ENCODE assay signal across 8 cellular contexts in genomic region chr6:26103141-26103769, GRCh38. TPM values are rescaled to one million over a fixed set of nuclear protein-coding genes. Genes with fewer than 3 reads are reported as not detected.
DNase-seq lines count a peak whose midpoint lies in the region; TF ChIP-seq lines count a peak whose summit lies in the region.

No MANE protein-coding gene starts in this region.

- peaks cover 27% of the 10 kb centered on the region for H3K4me1 ChIP-seq in PC-9 (replicated peaks; ENCODE audit: insufficient read depth)
- H3K4me1 ChIP-seq in endodermal cell (ENCODE audit: control insufficient read depth, insufficient read depth, low read length) = no peaks in the 10 kb centered on the region
- H3K4me1 ChIP-seq in neural progenitor cell = peaks cover 13% of the 10 kb centered on the region

- H3K27me3 Mint-ChIP-seq in endodermal cell (ENCODE audit: insufficient read depth) (no peaks in the 10 kb centered on the region), neural progenitor cell (ENCODE audit: insufficient read depth, low read depth) (peaks cover 3% of the 10 kb centered on the region)

- TSS peak; percentile 83 for BruUV-seq in PC-9 (replicated peaks; lab: Mats Ljungman, UMichigan)

- H3K4me3 ChIP-seq in HFF-Myc (replicated peaks; ENCODE audit: low read depth, low read length) (peak overlapping the region; percentile 49), PC-9 (peak overlapping the region; percentile 65), endodermal cell (ENCODE audit: low read length) (peak overlapping the region; percentile 87), neural progenitor cell (peak overlapping the region; percentile 52)

- H3K27ac Mint-ChIP-seq in endodermal cell = peak overlapping the region; percentile 97
- peak overlapping the region; percentile 40 for H3K27ac Mint-ChIP-seq in neural progenitor cell

- no peaks in the 10 kb centered on the region for H3K27me3 ChIP-seq in PC-9 (ENCODE audit: insufficient read depth, low read depth)
- H3K27me3 ChIP-seq in endodermal cell (ENCODE audit: control insufficient read depth, insufficient read depth, low read length, poor library complexity, severe bottlenecking) = no peaks in the 10 kb centered on the region
- H3K27me3 ChIP-seq in neural progenitor cell = no peaks in the 10 kb centered on the region

- H3K4me2 ChIP-seq in PC-9 (peak overlapping the region; percentile 89), neural progenitor cell (peak overlapping the region; percentile 79)

- H3K27ac ChIP-seq in PC-9 (peak overlapping the region; percentile 78), endodermal cell (ENCODE audit: low read depth, low read length) (peak overlapping the region; percentile 86), neural progenitor cell (peak overlapping the region; percentile 47)

- H3K4me3 Mint-ChIP-seq in endodermal cell = peak overlapping the region; percentile 69
- peak overlapping the region; percentile 88 for H3K4me3 Mint-ChIP-seq in neural progenitor cell

- H2AFZ ChIP-seq in PC-9 (peak overlapping the region; percentile 68), neural progenitor cell (replicated peaks) (no peak overlapping the region)

- in situ Hi-C loops in GM13976 (cut with MboI; ENCODE audit: low sequenced_read_pairs, unreplicated experiment) = loop anchor here (5.0 kb wide), 1 partner anchor 36 kb away; no protein-coding TSS in a partner anchor

- H3K4me1 Mint-ChIP-seq in endodermal cell (peaks cover 16% of the 10 kb centered on the region), neural progenitor cell (peaks cover 21% of the 10 kb centered on the region)

- H4K20me1 ChIP-seq in PC-9 (ENCODE audit: insufficient read depth) = no peaks in the 10 kb centered on the region
- H4K20me1 ChIP-seq in neural progenitor cell (ENCODE audit: low read depth) = no peaks in the 10 kb centered on the region

- TF ChIP-seq CTCF in HFF-Myc (IDR thresholded peaks at IDR 0.05; ENCODE audit: low read depth, low read length, missing control alignments) = no peak
- no peak for TF ChIP-seq CTCF in PC-9 (conservative IDR thresholded peaks at IDR 0.05)
- no peak for TF ChIP-seq CTCF in endodermal cell (conservative IDR thresholded peaks at IDR 0.05)
- TF ChIP-seq CTCF in neural progenitor cell (IDR thresholded peaks at IDR 0.05) = no peak
- TF ChIP-seq CTCF in GM13976 (IDR thresholded peaks at IDR 0.05; ENCODE audit: borderline replicate concordance, control extremely low read depth, extremely low read depth, insufficient read depth, missing control alignments) = no peak

- CTCF ChIA-PET in PC-9 (lab: Charles Lee) = interaction anchor here (0.5 to 1.0 kb wide), 6 partner anchors 9 to 287 kb away, joined by 3 to 11 read pairs (median 8); a partner anchor contains a TSS

- WGBS in endodermal cell (ENCODE audit: insufficient coverage in 1 of 2, insufficient read length in 1 of 2), 2 experiments = 36 to 79% methylated on average over 2 to 8 of the region's 9 CpGs

- POLR2A ChIA-PET in PC-9 (lab: Charles Lee; ENCODE audit: unreplicated experiment) = interaction anchor here (0.5 to 1.9 kb wide), 37 partner anchors 11 to 1370 kb away, joined by 3 to 73 read pairs (median 7); partner anchors contain the start of gene ZNF184

- no peaks in the 10 kb centered on the region for H3K36me3 ChIP-seq in PC-9 (ENCODE audit: low read depth)
- H3K36me3 ChIP-seq in endodermal cell (ENCODE audit: control insufficient read depth, insufficient read depth, low read length) = no peaks in the 10 kb centered on the region
- H3K36me3 ChIP-seq in neural progenitor cell = no peaks in the 10 kb centered on the region

- H3K9me3 ChIP-seq in PC-9 (ENCODE audit: insufficient read depth, low read depth) = no peaks in the 10 kb centered on the region
- peaks cover 6% of the 10 kb centered on the region for H3K9me3 ChIP-seq in endodermal cell (ENCODE audit: control insufficient read depth, low read length)
- H3K9me3 ChIP-seq in neural progenitor cell (ENCODE audit: low read depth) = no peaks in the 10 kb centered on the region

- H3F3A ChIP-seq in PC-9 (ENCODE audit: insufficient read depth, low read depth) (peaks cover 29% of the 10 kb centered on the region), neural progenitor cell (ENCODE audit: low read depth) (peaks cover 35% of the 10 kb centered on the region)

- no peaks in the 10 kb centered on the region for H3K79me2 ChIP-seq in PC-9 (ENCODE audit: low read depth)
- H3K79me2 ChIP-seq in neural progenitor cell (ENCODE audit: low read depth) = no peaks in the 10 kb centered on the region

- intact Hi-C loops in PC-9 (cut with micrococcal nuclease; ENCODE audit: unreplicated experiment) = loop anchor here (1.0 to 5.0 kb wide), 6 partner anchors 20 to 184 kb away; a partner anchor contains a TSS

- no peaks in the 10 kb centered on the region for H3K9me2 ChIP-seq in PC-9 (ENCODE audit: insufficient read depth)

- peaks cover 20% of the 10 kb centered on the region for H3K9me3 Mint-ChIP-seq in endodermal cell
- H3K9me3 Mint-ChIP-seq in neural progenitor cell = peaks cover 24% of the 10 kb centered on the region

- peak; percentile 81 for DNase-seq in EH (ENCODE audit: low read depth)
- no peak for DNase-seq in HFF-Myc (ENCODE audit: extremely low read depth, low read depth)
- peak in 1 of 2 experiments; percentile 67 for DNase-seq in PC-9
- no peak for DNase-seq in endodermal cell
- DNase-seq in neural progenitor cell (ENCODE audit: low spot score) = peak; percentile 26
- no peak for DNase-seq in GM13976 (ENCODE audit: low spot score)
- DNase-seq in NCI-H446 treated with DMSO at 0.1 percent for 48 hours (lab: John Stamatoyannopoulos, UW) = no peak
- no peak for DNase-seq in UCSD-AML1 (lab: John Stamatoyannopoulos, UW; ENCODE audit: unreplicated experiment)

- H3K36me3 Mint-ChIP-seq in endodermal cell (ENCODE audit: low read depth) = peaks cover 2% of the 10 kb centered on the region
- H3K36me3 Mint-ChIP-seq in neural progenitor cell = peaks cover 5% of the 10 kb centered on the region

- H3K9ac ChIP-seq in endodermal cell (ENCODE audit: extremely low read depth, low read length, poor library complexity, severe bottlenecking) (no peak overlapping the region), neural progenitor cell (no peak overlapping the region)

RNA-seq across cellular contexts. Expression of gene HFE, which starts 16.0 kb away (rescaled TPM):
- total RNA-seq in PC-9 (2021) (33.3 and 46.0 TPM in 2 replicates), endodermal cell (1 to 10 TPM; 1.8 to 2.1 TPM), neural progenitor cell (ENCODE audit: low replicate concordance) (0.43 and 1.5 TPM in 2 replicates)
- polyA plus RNA-seq in endodermal cell (2013, experiment 1 of 2) = 2.7 TPM
- 1.7 TPM for polyA plus RNA-seq in endodermal cell (2013, experiment 2 of 2)

Comparison
In these comparisons a context has a peak if more than half of its experiments do, and no peak if none do; other contexts are left out.
1. DNase-seq: peak in EH (single experiment) and neural progenitor cell (single experiment); none in HFF-Myc (single experiment), endodermal cell (single experiment), GM13976 (single experiment), NCI-H446 treated with DMSO at 0.1 percent for 48 hours (single experiment) and UCSD-AML1 (single experiment).
2. RNA of gene HFE, which starts 16.0 kb away (total RNA-seq): 33.3 to 46.0 TPM in PC-9; 1.8 to 2.1 TPM in endodermal cell and 0.43 to 1.5 TPM in neural progenitor cell; every median in the first group is over 10 times any median in the second.
3. Peak in every context shown above with its lines, with median percentiles within 50 percentile points of each other: H3K4me3 ChIP-seq and H3K27ac ChIP-seq.